ENCODE assay signal across 26 cellular contexts in genomic region chr16:77221482-77221881, GRCh38. TPM values are rescaled to one million over a fixed set of nuclear protein-coding genes. Genes with fewer than 3 reads are reported as not detected.
DNase-seq lines count a peak whose midpoint lies in the region; ATAC-seq, FAIRE-seq and TF ChIP-seq lines count a peak whose summit lies in the region.
"Had no signal": no experiment of that assay in that cellular context is flagged by ENCODE, and none has a peak within 500 bp of the region (broad histone marks: within the 10 kb centered on the region; RNA-seq: fewer than 3 reads in every experiment).

No MANE protein-coding gene starts in this region.

- H3K36me3 Mint-ChIP-seq in activated CD8-positive, alpha-beta T cell treated with anti-CD3 and anti-CD28 coated beads for 36 hours (ENCODE audit: low read depth) = no peaks in the 10 kb centered on the region
- H3K36me3 Mint-ChIP-seq in progenitor cell of endocrine pancreas (ENCODE audit: insufficient read depth) = no peaks in the 10 kb centered on the region
- H3K36me3 Mint-ChIP-seq: CD4-positive, CD25-positive, alpha-beta regulatory T cell had no signal

- TF ChIP-seq CTCF in A549 (IDR thresholded peaks at IDR 0.05) = no peak
- no peak for TF ChIP-seq CTCF in fibroblast of villous mesenchyme (IDR thresholded peaks at IDR 0.05; ENCODE audit: insufficient read depth, low read depth, low read length)
- no peak for TF ChIP-seq CTCF in activated CD8-positive, alpha-beta T cell treated with anti-CD3 and anti-CD28 coated beads for 36 hours (IDR thresholded peaks at IDR 0.05)
- TF ChIP-seq CTCF in progenitor cell of endocrine pancreas (IDR thresholded peaks at IDR 0.05; ENCODE audit: unreplicated experiment) = no peak

- H3K4me3 ChIP-seq in A549 (no peak overlapping the region), fibroblast of villous mesenchyme (ENCODE audit: low read depth, low read length) (no peak overlapping the region)
- H3K4me3 ChIP-seq: BLaER1, HAP-1 had no signal

- peak in 1 of 2 experiments; percentile 22; a peak in 1 of 6 replicates for ATAC-seq in A549
- ATAC-seq in activated CD8-positive, alpha-beta T cell treated with anti-CD3 and anti-CD28 coated beads for 36 hours = no peak

- peaks cover 49% of the 10 kb centered on the region for H3K4me1 ChIP-seq in A549
- H3K4me1 ChIP-seq: HAP-1 had no signal

- CTCF ChIA-PET in A549 (lab: Yijun Ruan, JAX) = interaction anchor here (0.8 to 3.2 kb wide), 3 partner anchors 13 to 363 kb away, joined by 4 to 11 read pairs (median 8); no protein-coding TSS in a partner anchor
- CTCF ChIA-PET in activated CD8-positive, alpha-beta T cell treated with anti-CD3 and anti-CD28 coated beads for 36 hours (lab: Charles Lee) = interaction anchor here (1.1 to 1.6 kb wide), 3 partner anchors 9 to 730 kb away, joined by 4 read pairs; no protein-coding TSS in a partner anchor

- H3K27ac ChIP-seq in A549 = no peak overlapping the region; a peak in 1 of 6 replicates

- H3K4me2 ChIP-seq in A549 = 0 out of 3 replicates have a peak overlapping the region, but pooled peaks have one; percentile 9
- H3K4me2 ChIP-seq: SK-N-SH had no signal

- H3K4me1 Mint-ChIP-seq in activated CD8-positive, alpha-beta T cell treated with anti-CD3 and anti-CD28 coated beads for 36 hours (ENCODE audit: low read depth) = no peaks in the 10 kb centered on the region
- H3K4me1 Mint-ChIP-seq in progenitor cell of endocrine pancreas (ENCODE audit: low read depth) = no peaks in the 10 kb centered on the region

- POLR2A ChIA-PET in A549 (lab: Yijun Ruan, JAX) = interaction anchor here (0.6 to 1.6 kb wide), 2 partner anchors 9 to 31 kb away, joined by 5 to 8 read pairs; no protein-coding TSS in a partner anchor
- POLR2A ChIA-PET in activated CD8-positive, alpha-beta T cell treated with anti-CD3 and anti-CD28 coated beads for 36 hours (lab: Charles Lee) = no interaction called here

- FAIRE-seq in A549 (lab: Jason Lieb, UNC) = no peak
- FAIRE-seq: GM12891, RCC 7860 had no signal

- no peak for TF ChIP-seq POLR2A in A549 (IDR thresholded peaks at IDR 0.05; ENCODE audit: low read length)

- H3K4me3 Mint-ChIP-seq in activated CD8-positive, alpha-beta T cell treated with anti-CD3 and anti-CD28 coated beads for 36 hours = no peak overlapping the region
- no peak overlapping the region for H3K4me3 Mint-ChIP-seq in progenitor cell of endocrine pancreas (ENCODE audit: low read depth)
- H3K4me3 Mint-ChIP-seq: CD4-positive, CD25-positive, alpha-beta regulatory T cell had no signal

- intact Hi-C loops in activated CD8-positive, alpha-beta T cell treated with anti-CD3 and anti-CD28 coated beads for 36 hours (cut with micrococcal nuclease) = no loop called here

- H3K9me3 Mint-ChIP-seq in activated CD8-positive, alpha-beta T cell treated with anti-CD3 and anti-CD28 coated beads for 36 hours = no peaks in the 10 kb centered on the region
- H3K9me3 Mint-ChIP-seq in progenitor cell of endocrine pancreas (ENCODE audit: low read depth) = peaks cover 4% of the 10 kb centered on the region
- H3K9me3 Mint-ChIP-seq: CD4-positive, CD25-positive, alpha-beta regulatory T cell had no signal

- H3K9me3 ChIP-seq in A549 = no peaks in the 10 kb centered on the region
- H3K9me3 ChIP-seq: BLaER1, HAP-1, SK-N-SH had no signal

- DNase-seq in A549 (ENCODE audit: low read depth in 1 of 2, low spot score in 1 of 2) (no peak), AG20443 (ENCODE audit: low spot score) (peak; percentile 54), amniotic epithelial cell (ENCODE audit: low read depth) (peak; percentile 73), fibroblast of villous mesenchyme (ENCODE audit: low read depth) (peak; percentile 73), NCI-H1417 (lab: John Stamatoyannopoulos, UW) (no peak), AG08396 (ENCODE audit: low spot score) (no peak), progenitor cell of endocrine pancreas (ENCODE audit: low spot score, unreplicated experiment) (no peak)
- no peak for DNase-seq in activated CD8-positive, alpha-beta T cell treated with anti-CD3 and anti-CD28 coated beads for 36 hours
- DNase-seq: CD4-positive, CD25-positive, alpha-beta regulatory T cell; EL; GDM1; GOT3; KG1; MM.1S; NCI-H1694; NCI-H2081; NCI-H2171; NCI-H446; NCI-H524 treated with DMSO at 0.1 percent for 48 hours; NCI-H774; SK-N-SH; SW 1271 had no signal

- TF ChIP-seq EP300 in A549 (IDR thresholded peaks at IDR 0.05) = no peak

- H3K27ac Mint-ChIP-seq in activated CD8-positive, alpha-beta T cell treated with anti-CD3 and anti-CD28 coated beads for 36 hours = no peak overlapping the region
- no peak overlapping the region for H3K27ac Mint-ChIP-seq in progenitor cell of endocrine pancreas
- H3K27ac Mint-ChIP-seq: CD4-positive, CD25-positive, alpha-beta regulatory T cell had no signal

- peaks cover 5% of the 10 kb centered on the region for H3K27me3 Mint-ChIP-seq in activated CD8-positive, alpha-beta T cell treated with anti-CD3 and anti-CD28 coated beads for 36 hours
- no peaks in the 10 kb centered on the region for H3K27me3 Mint-ChIP-seq in progenitor cell of endocrine pancreas
- H3K27me3 Mint-ChIP-seq: CD4-positive, CD25-positive, alpha-beta regulatory T cell had no signal

- TF ChIP-seq RAD21 in A549 (conservative IDR thresholded peaks at IDR 0.05 in 1 of 2, IDR thresholded peaks at IDR 0.05 in 1 of 2) = no peak

- 84% methylated on average over 4 of the region's 4 CpGs for WGBS in A549 (ENCODE audit: missing lambda C conversion rate)

TF ChIP-seq in A549, 52 proteins besides CTCF, POLR2A, EP300 and RAD21:
- TF ChIP-seq CEBPB (IDR thresholded peaks at IDR 0.05) = 0 out of 4 replicates have a peak, but pooled peaks of 1 of the 2 experiments have one; percentile 37
- no peak for TF ChIP-seq ATOH8 (CRISPR knock-in tag; IDR thresholded peaks at IDR 0.05; ENCODE audit: low read depth)
- no peak for TF ChIP-seq BCL3 (IDR thresholded peaks at IDR 0.05)
- TF ChIP-seq HEYL (CRISPR knock-in tag; IDR thresholded peaks at IDR 0.05) = no peak

RNA-seq across cellular contexts. Expression of gene SYCE1L, which starts 22.3 kb away (rescaled TPM):
- 0.45 and 1.4 TPM in 2 replicates for polyA plus RNA-seq in A549 (2011; rRNA removed)
- polyA plus RNA-seq in A549 (2012; cell fraction: cytosol; rRNA removed) = 1.4 and 1.6 TPM in 2 replicates
- polyA plus RNA-seq in A549 (2012; cell fraction: nucleus; rRNA removed) = 2.2 and 2.4 TPM in 2 replicates
- polyA plus RNA-seq in A549 (2017; fragmentation: RNase III; extraction: RNeasy Plus Mini Kit Qiagen cat#74134 plus additional on column Dnase treatment) = 5.2 to 8.0 TPM (median 6.6 TPM) in 3 replicates
- polyA minus RNA-seq in A549 (2011; rRNA and poly(A)+ RNA removed) = 0.68 TPM in 1 of 2 replicates, not detected in the other
- 0.32 TPM in 1 of 2 replicates, not detected in the other for total RNA-seq in fibroblast of villous mesenchyme
- total RNA-seq in activated CD8-positive, alpha-beta T cell treated with anti-CD3 and anti-CD28 coated beads for 36 hours = 1 to 10 TPM; 3.0 to 4.6 TPM
- 25.6 and 27.2 TPM in 2 replicates for total RNA-seq in progenitor cell of endocrine pancreas

RNA-seq across cellular contexts. Expression of gene MON1B, which starts 30.5 kb away (rescaled TPM):
- polyA plus RNA-seq in A549 (2011; rRNA removed) (18.0 and 27.2 TPM in 2 replicates), A549 (2017; fragmentation: RNase III; extraction: RNeasy Plus Mini Kit Qiagen cat#74134 plus additional on column Dnase treatment) (28.0 to 33.3 TPM (median 32.5 TPM) in 3 replicates)
- 22.2 and 32.7 TPM in 2 replicates for polyA plus RNA-seq in A549 (2012; cell fraction: cytosol; rRNA removed)
- polyA plus RNA-seq in A549 (2012; cell fraction: nucleus; rRNA removed) = 66.3 and 78.8 TPM in 2 replicates
- polyA minus RNA-seq in A549 (2011; rRNA and poly(A)+ RNA removed) = 20.2 and 26.9 TPM in 2 replicates
- total RNA-seq in fibroblast of villous mesenchyme (10.4 and 11.0 TPM in 2 replicates), progenitor cell of endocrine pancreas (55.0 and 55.4 TPM in 2 replicates)
- total RNA-seq in activated CD8-positive, alpha-beta T cell treated with anti-CD3 and anti-CD28 coated beads for 36 hours = 10 to 100 TPM; 54.3 to 60.5 TPM

Comparison
In these comparisons a context has a peak if more than half of its experiments do, and no peak if none do; other contexts are left out.
1. DNase-seq: peak in AG20443 (single experiment), amniotic epithelial cell (single experiment) and fibroblast of villous mesenchyme (single experiment); none in A549 (0 of 2), NCI-H1417 (0 of 3), AG08396 (single experiment), activated CD8-positive, alpha-beta T cell treated with anti-CD3 and anti-CD28 coated beads for 36 hours (single experiment) and progenitor cell of endocrine pancreas (single experiment).